In genomic region chr15:82999905-83000671, GRCh38 we compare ENCODE assay signal across 1 cellular context.
TF ChIP-seq lines count a peak whose summit lies in the region.

No MANE protein-coding gene starts in this region.

TF ChIP-seq in K562, 482 proteins besides CTCF, POLR2A, EP300 and RAD21 (continued from another document):
- TF ChIP-seq, protein P1, sequence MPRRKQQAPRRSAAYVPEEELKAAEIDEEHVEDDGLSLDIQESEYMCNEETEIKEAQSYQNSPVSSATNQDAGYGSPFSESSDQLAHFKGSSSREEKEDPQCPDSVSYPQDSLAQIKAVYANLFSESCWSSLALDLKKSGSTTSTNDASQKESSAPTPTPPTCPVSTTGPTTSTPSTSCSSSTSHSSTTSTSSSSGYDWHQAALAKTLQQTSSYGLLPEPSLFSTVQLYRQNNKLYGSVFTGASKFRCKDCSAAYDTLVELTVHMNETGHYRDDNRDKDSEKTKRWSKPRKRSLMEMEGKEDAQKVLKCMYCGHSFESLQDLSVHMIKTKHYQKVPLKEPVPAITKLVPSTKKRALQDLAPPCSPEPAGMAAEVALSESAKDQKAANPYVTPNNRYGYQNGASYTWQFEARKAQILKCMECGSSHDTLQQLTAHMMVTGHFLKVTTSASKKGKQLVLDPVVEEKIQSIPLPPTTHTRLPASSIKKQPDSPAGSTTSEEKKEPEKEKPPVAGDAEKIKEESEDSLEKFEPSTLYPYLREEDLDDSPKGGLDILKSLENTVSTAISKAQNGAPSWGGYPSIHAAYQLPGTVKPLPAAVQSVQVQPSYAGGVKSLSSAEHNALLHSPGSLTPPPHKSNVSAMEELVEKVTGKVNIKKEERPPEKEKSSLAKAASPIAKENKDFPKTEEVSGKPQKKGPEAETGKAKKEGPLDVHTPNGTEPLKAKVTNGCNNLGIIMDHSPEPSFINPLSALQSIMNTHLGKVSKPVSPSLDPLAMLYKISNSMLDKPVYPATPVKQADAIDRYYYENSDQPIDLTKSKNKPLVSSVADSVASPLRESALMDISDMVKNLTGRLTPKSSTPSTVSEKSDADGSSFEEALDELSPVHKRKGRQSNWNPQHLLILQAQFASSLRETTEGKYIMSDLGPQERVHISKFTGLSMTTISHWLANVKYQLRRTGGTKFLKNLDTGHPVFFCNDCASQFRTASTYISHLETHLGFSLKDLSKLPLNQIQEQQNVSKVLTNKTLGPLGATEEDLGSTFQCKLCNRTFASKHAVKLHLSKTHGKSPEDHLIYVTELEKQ (CRISPR knock-in tag; IDR thresholded peaks at IDR 0.05): no peak
